ENCODE assay signal across 16 cellular contexts in the genomic region with DNA sequence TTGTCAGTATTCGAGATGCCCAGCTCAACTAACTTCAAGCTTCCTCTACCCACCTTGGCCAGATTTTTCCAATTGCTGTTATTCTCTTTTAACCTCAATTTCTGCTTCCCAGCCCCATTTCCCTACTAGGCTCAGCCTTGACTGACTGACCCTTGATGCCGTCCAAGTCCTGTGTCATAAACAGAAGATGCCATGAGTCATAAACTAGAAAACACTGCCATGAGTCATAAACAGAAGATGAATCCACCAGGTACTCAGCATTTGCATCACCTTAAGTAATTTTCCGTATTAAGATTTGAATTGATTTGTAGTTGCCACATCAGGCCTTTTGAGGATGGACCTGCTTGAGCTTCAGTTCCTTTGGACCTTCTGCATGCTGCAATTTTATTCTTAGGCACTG.
DNase-seq lines count a peak whose midpoint lies in the region; ATAC-seq, FAIRE-seq and TF ChIP-seq lines count a peak whose summit lies in the region.
"Had no signal": no experiment of that assay in that cellular context is flagged by ENCODE, and none has a peak within 500 bp of the region (broad histone marks: within the 10 kb centered on the region; RNA-seq: fewer than 3 reads in every experiment).

No MANE protein-coding gene starts in this region.

- dilution Hi-C loops in keratinocyte (cut with MboI; ENCODE audit: extremely low pct_ligation_motif_present, low sequenced_read_pairs) = no loop called here

- H3K9ac ChIP-seq in keratinocyte (ENCODE audit: control insufficient read depth, extremely low read depth, insufficient read depth, low read length) = no peak overlapping the region

- H3K4me2 ChIP-seq in keratinocyte (ENCODE audit: control insufficient read depth, extremely low read depth, insufficient read depth, low read depth, low read length) = no peak overlapping the region

- no peaks in the 10 kb centered on the region for H3K79me2 ChIP-seq in keratinocyte (ENCODE audit: control insufficient read depth, insufficient read depth, low read length)

- H3K27ac ChIP-seq in RWPE1 = no peak overlapping the region
- no peak overlapping the region for H3K27ac ChIP-seq in keratinocyte (ENCODE audit: control insufficient read depth, insufficient read depth, low read length)
- H3K27ac ChIP-seq: C4-2B had no signal

- no peaks in the 10 kb centered on the region for H3K9me1 ChIP-seq in keratinocyte (ENCODE audit: control insufficient read depth, extremely low read depth, insufficient read depth, low read length)

- POLR2A ChIA-PET in RWPE1 (lab: Yijun Ruan, JAX; ENCODE audit: low non-redundant PET) = no interaction called here

- no peaks in the 10 kb centered on the region for H4K20me1 ChIP-seq in keratinocyte (ENCODE audit: control insufficient read depth, extremely low read depth, insufficient read depth, low read length)

- H2AFZ ChIP-seq in keratinocyte (ENCODE audit: control insufficient read depth, low read length) = no peak overlapping the region

- TF ChIP-seq CTCF in RWPE1 (conservative IDR thresholded peaks at IDR 0.05; ENCODE audit: low read depth) (no peak), keratinocyte (optimal IDR thresholded peaks at IDR 0.05 in 1 of 3, IDR thresholded peaks at IDR 0.05 in 1 of 3, conservative IDR thresholded peaks at IDR 0.05 in 1 of 3; ENCODE audit: extremely low read depth in 1 of 3, insufficient read depth in 2 of 3, low read length in 3 of 3) (no peak), GM13976 (IDR thresholded peaks at IDR 0.05; ENCODE audit: borderline replicate concordance, control extremely low read depth, extremely low read depth, insufficient read depth, missing control alignments) (no peak)

- ATAC-seq in HG03175 (IDR thresholded peaks at IDR 0.05; ENCODE audit: unreplicated experiment) (no peak), HG03439 (IDR thresholded peaks at IDR 0.05; ENCODE audit: unreplicated experiment) (no peak)

- peaks cover 10% of the 10 kb centered on the region for H3K4me1 ChIP-seq in keratinocyte (ENCODE audit: control insufficient read depth, extremely low read depth, insufficient read depth, low read length)

- FAIRE-seq in keratinocyte (lab: Jason Lieb, UNC) = peak; percentile 79
- FAIRE-seq: A204.1 had no signal

- H3K4me3 ChIP-seq in keratinocyte (ENCODE audit: control insufficient read depth in 2 of 3, extremely low read depth in 1 of 3, insufficient read depth in 2 of 3, low read depth in 1 of 3, low read length in 3 of 3) = no peak overlapping the region

- DNase-seq in A172 (ENCODE audit: low spot score) (peak; percentile 26), HCEC 1CT (peak; percentile 41), RWPE1 (ENCODE audit: low spot score) (peak; percentile 85), keratinocyte (ENCODE audit: low read depth, low spot score) (no peak), GM13976 (ENCODE audit: low spot score) (no peak), DMS 273 treated with DMSO at 0.1 percent for 48 hours (lab: John Stamatoyannopoulos, UW) (no peak)
- DNase-seq: IMR-90, Karpas-422, NCI-H1105 treated with DMSO at 0.1 percent for 48 hours, NCI-H187, NCI-H446, NCI-H69 had no signal

- no peaks in the 10 kb centered on the region for H3K9me3 ChIP-seq in keratinocyte (ENCODE audit: control insufficient read depth, low read depth, low read length)

- CTCF ChIA-PET in RWPE1 (lab: Yijun Ruan, JAX) = interaction anchor here (0.6 kb wide), 1 partner anchor 133 kb away, joined by 3 read pairs; no protein-coding TSS in a partner anchor

- H3K27me3 ChIP-seq in keratinocyte (ENCODE audit: control insufficient read depth, extremely low read depth, insufficient read depth, low read length) = no peaks in the 10 kb centered on the region

- no peaks in the 10 kb centered on the region for H3K36me3 ChIP-seq in keratinocyte (ENCODE audit: control insufficient read depth in 2 of 2, extremely low read depth in 1 of 2, insufficient read depth in 2 of 2, low read length in 2 of 2)

- in situ Hi-C loops in GM13976 (cut with MboI; ENCODE audit: low sequenced_read_pairs, unreplicated experiment) = no loop called here

Comparison
In these comparisons a context has a peak if more than half of its experiments do, and no peak if none do; other contexts are left out.
1. DNase-seq: peak in A172 (single experiment), HCEC 1CT (single experiment) and RWPE1 (single experiment); none in keratinocyte (single experiment), GM13976 (single experiment) and DMS 273 treated with DMSO at 0.1 percent for 48 hours (single experiment).